Comparison of ENCODE assay signal across 20 cellular contexts in genomic region chr3:81497565-81497964, GRCh38.
"Had no signal": no experiment of that assay in that cellular context is flagged by ENCODE, and none has a peak within 500 bp of the region (broad histone marks: within the 10 kb centered on the region; RNA-seq: fewer than 3 reads in every experiment).

No MANE protein-coding gene starts in this region.

- H3K9me3 ChIP-seq: MG63, SJSA1 had no signal

- FAIRE-seq: RCC 7860 had no signal

- H3K27me3 ChIP-seq: MG63, SJSA1 had no signal

- H3K36me3 ChIP-seq: MG63 had no signal

- H3K4me3 ChIP-seq: MG63, SJSA1, SK-N-MC had no signal

- DNase-seq: KBM-7, MG63, NCI-H1092 treated with DMSO at 0.1 percent for 48 hours, NCI-H1436, NCI-H187, NCI-H2029, NCI-H2081 treated with DMSO at 0.1 percent for 48 hours, NCI-H2171, NCI-H226, NCI-H446, NCI-H510A, NCI-H524 treated with DMSO at 0.1 percent for 48 hours, NCI-H69, NCI-H774, Right ventricle myocardium superior, RPMI8226, SIG-M5 had no signal

- H3K4me1 ChIP-seq: SJSA1 had no signal

- H3K27ac ChIP-seq: SJSA1, SK-N-MC had no signal
